In genomic region chr1:4634156-4634792, GRCh38 we compare ENCODE assay signal across 17 cellular contexts. TPM values are rescaled to one million over a fixed set of nuclear protein-coding genes. Genes with fewer than 3 reads are reported as not detected.
"Had no signal": no experiment of that assay in that cellular context is flagged by ENCODE, and none has a peak within 500 bp of the region (broad histone marks: within the 10 kb centered on the region; RNA-seq: fewer than 3 reads in every experiment).

No MANE protein-coding gene starts in this region.

- H3K9me3 ChIP-seq: prostate gland, right atrium auricular region, testis, tibial artery, upper lobe of left lung, uterus had no signal

- H3K4me3 ChIP-seq: lung, prostate gland, right atrium auricular region, testis, tibial artery, upper lobe of left lung, uterus had no signal

- H3K27ac ChIP-seq: prostate gland, right atrium auricular region, testis, tibial artery, upper lobe of left lung, uterus had no signal

- ATAC-seq: effector memory CD8-positive, alpha-beta T cell; left ventricle myocardium superior; natural killer cell; sciatic nerve; stimulated activated memory B cell treated with anti-CD40 and anti-IgM and Interleukin-4, amounts not matched to agents 10 μg/mL and 1 μg/mL and 100 μg/mL, for 72 hours; stimulated activated naive CD8-positive, alpha-beta T cell treated with anti-CD3 and anti-CD28 coated beads, Interleukin-15, Interleukin-2, amounts not matched to agents 100 U/mL and 50 U/mL, for 24 hours had no signal

- H3K4me1 ChIP-seq: prostate gland, right atrium auricular region, tibial artery, upper lobe of left lung, uterus had no signal

- H3K27me3 ChIP-seq: right atrium auricular region, testis, upper lobe of left lung, uterus had no signal

- DNase-seq: cortex of kidney; effector memory CD8-positive, alpha-beta T cell; head of caudate nucleus; left ventricle myocardium superior; natural killer cell; stimulated activated CD4-positive, alpha-beta T cell treated with anti-CD3 and anti-CD28 coated beads, Interleukin-4, amount 100 ng/mL, for 4 hours; stimulated activated naive CD8-positive, alpha-beta T cell treated with anti-CD3 and anti-CD28 coated beads, Interleukin-15, Interleukin-2, amounts not matched to agents 100 U/mL and 50 U/mL, for 24 hours; substantia nigra; testis; upper lobe of left lung; uterus had no signal

- H3K36me3 ChIP-seq: prostate gland, right atrium auricular region, tibial artery, upper lobe of left lung, uterus had no signal

RNA-seq across cellular contexts. Expression of gene AJAP1, which starts 20.1 kb away (rescaled TPM):
- total RNA-seq: natural killer cell had no signal
